19 cellular contexts compared by ENCODE assay signal in genomic region chr2:176545627-176546026, GRCh38.
"Had no signal": no experiment of that assay in that cellular context is flagged by ENCODE, and none has a peak within 500 bp of the region (broad histone marks: within the 10 kb centered on the region; RNA-seq: fewer than 3 reads in every experiment).

No MANE protein-coding gene starts in this region.

- DNase-seq: effector CD8-positive, alpha-beta T cell; foreskin fibroblast; glutamatergic neuron; immature natural killer cell; left ventricle myocardium inferior; lower lobe of right lung; occipital lobe; posterior cingulate gyrus; sigmoid colon; small intestine; stimulated activated CD4-positive, alpha-beta T cell treated with anti-CD3 and anti-CD28 coated beads, Interleukin-12 subunit alpha, Interleukin-12 subunit beta, amount 100 ng/mL, for 4 hours; stimulated activated naive CD4-positive, alpha-beta T cell; stomach; transverse colon had no signal

- H3K4me1 ChIP-seq: esophagus muscularis mucosa, left ventricle myocardium inferior, lower lobe of right lung, stomach, transverse colon had no signal

- ATAC-seq: gastroesophageal sphincter; lower lobe of right lung; natural killer cell treated with Interleukin-12 subunit alpha and Interleukin-12 subunit beta and Interleukin-15 and Interleukin-18, amount 100 ng/mL, for 72 hours had no signal

- H3K4me3 ChIP-seq: esophagus muscularis mucosa, gastroesophageal sphincter, left ventricle myocardium inferior, lower lobe of right lung, sigmoid colon, stomach, thoracic aorta, transverse colon had no signal

- H3K9me3 ChIP-seq: esophagus muscularis mucosa, gastroesophageal sphincter, left ventricle myocardium inferior, lower lobe of right lung, sigmoid colon, stomach, thoracic aorta, transverse colon had no signal

- H3K27me3 ChIP-seq: sigmoid colon, transverse colon had no signal

- H3K27ac ChIP-seq: epithelial cell of prostate, esophagus muscularis mucosa, gastroesophageal sphincter, left ventricle myocardium inferior, lower lobe of right lung, sigmoid colon, stomach, thoracic aorta, transverse colon had no signal

- H3K36me3 ChIP-seq: esophagus muscularis mucosa, gastroesophageal sphincter, left ventricle myocardium inferior, lower lobe of right lung, sigmoid colon, stomach, thoracic aorta, transverse colon had no signal
